ENCODE assay signal across 18 cellular contexts in genomic region chr7:45157286-45157652, GRCh38. TPM values are rescaled to one million over a fixed set of nuclear protein-coding genes. Genes with fewer than 3 reads are reported as not detected.
DNase-seq lines count a peak whose midpoint lies in the region; ATAC-seq and TF ChIP-seq lines count a peak whose summit lies in the region.
"Had no signal": no experiment of that assay in that cellular context is flagged by ENCODE, and none has a peak within 500 bp of the region (broad histone marks: within the 10 kb centered on the region; RNA-seq: fewer than 3 reads in every experiment).

No MANE protein-coding gene starts in this region.

- H3K4me1 ChIP-seq in Peyer's patch (peaks cover 0 to 7% (median 3%) of the 10 kb centered on the region in 4 donors), iPS-18a (ENCODE audit: control insufficient read depth, low read depth, low read length) (no peaks in the 10 kb centered on the region)
- H3K4me1 ChIP-seq: body of pancreas had no signal

- H3K27me3 Mint-ChIP-seq in CD14-positive monocyte (ENCODE audit: low read depth in 3 of 3): peaks cover 20 to 40% (median 33%) of the 10 kb centered on the region in 3 donors
- peaks cover 27% of the 10 kb centered on the region for H3K27me3 Mint-ChIP-seq in activated T-cell treated with anti-CD3 and anti-CD28 coated beads, Interleukin-2, amount 50 U/mL, for 72 hours (ENCODE audit: low read depth)

- H3K27ac ChIP-seq in Peyer's patch (no peak overlapping the region), iPS-18a (ENCODE audit: low read length) (no peak overlapping the region), skin epidermis (peak overlapping the region in 5 of 21 experiments; percentile 15 to 72 (median 48)), WERI-Rb-1 (no peak overlapping the region)

- H3K27ac Mint-ChIP-seq in CD14-positive monocyte: no peak overlapping the region
- no peak overlapping the region for H3K27ac Mint-ChIP-seq in activated T-cell treated with anti-CD3 and anti-CD28 coated beads, Interleukin-2, amount 50 U/mL, for 72 hours
- H3K27ac Mint-ChIP-seq: activated CD4-positive, alpha-beta memory T cell treated with anti-CD3 and anti-CD28 coated beads, Interleukin-2, amount 10 ng/mL, durations not matched to agents 7 days and 5 days; HFFc6 had no signal

- peak; percentile 20 for DNase-seq in CD14-positive monocyte (ENCODE audit: low spot score)
- DNase-seq in Peyer's patch: no peak
- DNase-seq in WERI-Rb-1: no peak
- DNase-seq in sciatic nerve (ENCODE audit: low spot score): no peak
- no peak for DNase-seq in activated CD4-positive, alpha-beta T cell treated with anti-CD3 and anti-CD28 coated beads for 1 hour
- no peak for DNase-seq in activated T-cell treated with anti-CD3 and anti-CD28 coated beads, Interleukin-2, amount 50 U/mL, for 72 hours
- DNase-seq: activated CD4-positive, alpha-beta memory T cell treated with anti-CD3 and anti-CD28 coated beads, Interleukin-2, amount 10 ng/mL, durations not matched to agents 7 days and 5 days; BE2C; body of pancreas; DMS153; effector memory CD4-positive, alpha-beta T cell; HFFc6; left colon; NCI-H2081 treated with DMSO at 0.1 percent for 48 hours; SHP77 treated with DMSO at 0.1 percent for 48 hours; stimulated activated CD4-positive, alpha-beta T cell treated with anti-CD3 and anti-CD28 coated beads, Interleukin-12 subunit alpha, Interleukin-12 subunit beta, amount 100 ng/mL, for 4 hours had no signal

- H3K36me3 Mint-ChIP-seq in CD14-positive monocyte: no peaks in the 10 kb centered on the region
- no peaks in the 10 kb centered on the region for H3K36me3 Mint-ChIP-seq in activated T-cell treated with anti-CD3 and anti-CD28 coated beads, Interleukin-2, amount 50 U/mL, for 72 hours (ENCODE audit: insufficient read depth in 2 of 2)

- TF ChIP-seq CTCF in CD14-positive monocyte (IDR thresholded peaks at IDR 0.05) (no peak), Peyer's patch (IDR thresholded peaks at IDR 0.05) (no peak), WERI-Rb-1 (IDR thresholded peaks at IDR 0.05; ENCODE audit: low read depth, low read length) (no peak)

- H3K4me3 ChIP-seq in Peyer's patch (peak overlapping the region; percentile 14 to 41 (median 24)), iPS-18a (ENCODE audit: low read length) (peak overlapping the region; percentile 55), skin epidermis (peak overlapping the region in 6 of 7 experiments; percentile 24 to 38 (median 30)), WERI-Rb-1 (ENCODE audit: low read depth, low read length) (no peak overlapping the region)
- H3K4me3 ChIP-seq: body of pancreas had no signal

- H3K27me3 ChIP-seq in Peyer's patch (peaks cover 0 to 8% of the 10 kb centered on the region in 2 donors), iPS-18a (ENCODE audit: control insufficient read depth, insufficient read depth, low read length) (peaks cover 28% of the 10 kb centered on the region), WERI-Rb-1 (ENCODE audit: insufficient read depth, low read depth, severe bottlenecking) (no peaks in the 10 kb centered on the region)
- H3K27me3 ChIP-seq: BE2C, body of pancreas had no signal

- H3K4me1 Mint-ChIP-seq in CD14-positive monocyte: peaks cover 17% of the 10 kb centered on the region
- H3K4me1 Mint-ChIP-seq in activated T-cell treated with anti-CD3 and anti-CD28 coated beads, Interleukin-2, amount 50 U/mL, for 72 hours (ENCODE audit: low read depth): peaks cover 5% of the 10 kb centered on the region

- no peak for ATAC-seq in sciatic nerve
- no peak for ATAC-seq in activated T-cell treated with anti-CD3 and anti-CD28 coated beads, Interleukin-2, amount 50 U/mL, for 72 hours (replicated peaks in 1 of 2)
- ATAC-seq: body of pancreas, left colon had no signal

- no peak overlapping the region for H3K9ac ChIP-seq in iPS-18a (ENCODE audit: low read length)

- H3K9me3 ChIP-seq in Peyer's patch (no peaks in the 10 kb centered on the region), iPS-18a (ENCODE audit: control insufficient read depth, low read depth, low read length) (no peaks in the 10 kb centered on the region), WERI-Rb-1 (ENCODE audit: severe bottlenecking) (no peaks in the 10 kb centered on the region)
- H3K9me3 ChIP-seq: BE2C, body of pancreas had no signal

- H3K36me3 ChIP-seq in Peyer's patch (no peaks in the 10 kb centered on the region), iPS-18a (ENCODE audit: control insufficient read depth, low read depth, low read length) (no peaks in the 10 kb centered on the region), WERI-Rb-1 (no peaks in the 10 kb centered on the region)
- H3K36me3 ChIP-seq: BE2C had no signal

- peak overlapping the region in 1 of 2 donors; percentile 14 for H3K4me3 Mint-ChIP-seq in CD14-positive monocyte
- H3K4me3 Mint-ChIP-seq in activated T-cell treated with anti-CD3 and anti-CD28 coated beads, Interleukin-2, amount 50 U/mL, for 72 hours: no peak overlapping the region
- H3K4me3 Mint-ChIP-seq: activated CD4-positive, alpha-beta memory T cell treated with anti-CD3 and anti-CD28 coated beads, Interleukin-2, amount 10 ng/mL, durations not matched to agents 7 days and 5 days; HFFc6 had no signal

- no peak for TF ChIP-seq POLR2A in Peyer's patch (IDR thresholded peaks at IDR 0.05)

- peaks cover 0 to 4% (median 0%) of the 10 kb centered on the region in 7 donors for H3K9me3 Mint-ChIP-seq in CD14-positive monocyte
- no peaks in the 10 kb centered on the region for H3K9me3 Mint-ChIP-seq in activated T-cell treated with anti-CD3 and anti-CD28 coated beads, Interleukin-2, amount 50 U/mL, for 72 hours
- H3K9me3 Mint-ChIP-seq: activated CD4-positive, alpha-beta memory T cell treated with anti-CD3 and anti-CD28 coated beads, Interleukin-2, amount 10 ng/mL, durations not matched to agents 7 days and 5 days; HFFc6 had no signal

- intact Hi-C loops in CD14-positive monocyte (cut with micrococcal nuclease) (loop anchor here (10.0 kb wide), 1 partner anchor 698 kb away; no protein-coding TSS in a partner anchor), sciatic nerve (cut with DNase I) (loop anchor here (1.0 kb wide), 1 partner anchor 105 kb away; no protein-coding TSS in a partner anchor)

RNA-seq across cellular contexts. Expression of gene RAMP3, which starts 0.3 kb away (rescaled TPM):
- not detected for polyA plus RNA-seq in CD14-positive monocyte
- total RNA-seq in Peyer's patch (10 to 100 TPM in 3 of 4 donors, 1 to 10 TPM in 1; 8.6 to 89.1 (median 20.1) TPM), sciatic nerve (59.6 TPM)
- under 1 TPM in 1 of 2 donors, not detected in 1; 0.50 TPM for total RNA-seq in activated T-cell treated with anti-CD3 and anti-CD28 coated beads, Interleukin-2, amount 50 U/mL, for 72 hours
- total RNA-seq: activated CD4-positive, alpha-beta memory T cell treated with anti-CD3 and anti-CD28 coated beads, Interleukin-2, amount 10 ng/mL, durations not matched to agents 7 days and 5 days; HFFc6 had no signal

RNA-seq across cellular contexts. Expression of gene TBRG4, which starts 45.8 kb away (rescaled TPM):
- polyA plus RNA-seq in CD14-positive monocyte: 10 to 100 TPM; 32.7 to 38.4 TPM
- total RNA-seq in Peyer's patch (100 to 1,000 TPM in 3 of 4 donors, 10 to 100 TPM in 1; 75.5 to 117 (median 108) TPM), sciatic nerve (39.5 TPM)
- total RNA-seq in activated T-cell treated with anti-CD3 and anti-CD28 coated beads, Interleukin-2, amount 50 U/mL, for 72 hours: 100 to 1,000 TPM; 107 to 118 TPM

Comparison
In these comparisons a context has a peak if more than half of its experiments do, and no peak if none do; other contexts are left out.
1. RNA of gene RAMP3, which starts 0.3 kb away (total RNA-seq): 59.6 TPM in sciatic nerve (single experiment) and 8.6 to 89.1 TPM in Peyer's patch; 0.50 TPM in activated T-cell treated with anti-CD3 and anti-CD28 coated beads, Interleukin-2, amount 50 U/mL, for 72 hours; every median in the first group is over 4 times any median in the second.